24 cellular contexts compared by ENCODE assay signal in genomic region chr7:459584-460373, GRCh38. TPM values are rescaled to one million over a fixed set of nuclear protein-coding genes. Genes with fewer than 3 reads are reported as not detected.
A peak's percentile ranks its signal among the peaks of the same experiment; 100 is the strongest.
DNase-seq lines count a peak whose midpoint lies in the region; ATAC-seq and TF ChIP-seq lines count a peak whose summit lies in the region.
"Had no signal": no experiment of that assay in that cellular context is flagged by ENCODE, and none has a peak within 500 bp of the region (broad histone marks: within the 10 kb centered on the region; RNA-seq: fewer than 3 reads in every experiment).

No MANE protein-coding gene starts in this region.

- H4K20me1 ChIP-seq in mammary epithelial cell (ENCODE audit: insufficient read depth, low read length) (no peaks in the 10 kb centered on the region), H9 (ENCODE audit: control insufficient read depth, insufficient read depth, insufficient read length) (no peaks in the 10 kb centered on the region)

- H2BK15ac ChIP-seq in H9 (ENCODE audit: low read depth, low read length), result no peak overlapping the region

- H3K23me2 ChIP-seq in H9 (ENCODE audit: insufficient read length, low read depth, low read length, poor library complexity, severe bottlenecking), result no peaks in the 10 kb centered on the region

- H3K9me3 Mint-ChIP-seq in H9, result no peaks in the 10 kb centered on the region
- H3K9me3 Mint-ChIP-seq in stimulated activated naive B cell treated with anti-CD40 and anti-IgM and Interleukin-4, amounts not matched to agents 10 μg/mL and 1 μg/mL and 100 μg/mL, for 72 hours, result no peaks in the 10 kb centered on the region
- H3K9me3 Mint-ChIP-seq: activated B cell treated with CpG ODN at 0.5 μM for 24 hours; CD8-positive, alpha-beta T cell; IgD-negative memory B cell; mesothelial cell of epicardium; T-helper 2 cell treated with Interferon-gamma antibody and Interleukin-4, amounts not matched to agents 5 μg/mL and 100 μg/mL, for 36 hours had no signal

- H3K4me2 ChIP-seq in mammary epithelial cell (ENCODE audit: insufficient read depth, low read depth, low read length), result no peak overlapping the region
- H3K4me2 ChIP-seq in H9 (ENCODE audit: insufficient read depth, insufficient read length, low read length), result no peak overlapping the region

- H3K18ac ChIP-seq in H9 (ENCODE audit: insufficient read length, low read depth, low read length), result no peak overlapping the region

- H3K56ac ChIP-seq in H9 (ENCODE audit: insufficient read length, low read depth, low read length), result no peak overlapping the region

- WGBS in mammary epithelial cell (ENCODE audit: low coverage, missing lambda C conversion rate), result 73% methylated on average over 6 of the region's 6 CpGs
- WGBS in H9 (ENCODE audit: extremely low coverage, insufficient read length, low lambda C conversion rate), result no CpG with 5 or more reads among the region's 6 CpGs

- peaks cover 12 to 21% of the 10 kb centered on the region in 2 experiments for H3K4me1 Mint-ChIP-seq in H9
- H3K4me1 Mint-ChIP-seq in stimulated activated naive B cell treated with anti-CD40 and anti-IgM and Interleukin-4, amounts not matched to agents 10 μg/mL and 1 μg/mL and 100 μg/mL, for 72 hours, result peaks cover 3 to 5% of the 10 kb centered on the region in 2 donors
- H3K4me1 Mint-ChIP-seq: activated B cell treated with CpG ODN at 0.5 μM for 24 hours had no signal

- no peak for TF ChIP-seq RAD21 in Ishikawa (IDR thresholded peaks at IDR 0.05; ENCODE audit: low read depth)

- no peak overlapping the region for H3K4me3 ChIP-seq in mammary epithelial cell (replicated peaks in 1 of 3; ENCODE audit: insufficient read depth in 1 of 3, low read depth in 2 of 3, low read length in 3 of 3)
- no peak overlapping the region for H3K4me3 ChIP-seq in mucosa of descending colon
- H3K4me3 ChIP-seq in tibial artery, result peak overlapping the region in 1 of 2 donors; percentile 30
- H3K4me3 ChIP-seq: MG63, psoas muscle, skin epidermis, thoracic aorta had no signal

- DNase-seq in mammary epithelial cell, result no peak
- peak in 2 of 3 donors; percentile 16 to 17 for DNase-seq in mucosa of descending colon
- no peak for DNase-seq in tibial artery
- DNase-seq in H9, result no peak
- DNase-seq in stimulated activated naive B cell treated with anti-CD40 and anti-IgM and Interleukin-4, amounts not matched to agents 10 μg/mL and 1 μg/mL and 100 μg/mL, for 72 hours, result no peak
- DNase-seq: activated B cell treated with CpG ODN at 0.5 μM for 24 hours; activated CD4-positive, alpha-beta T cell treated with anti-CD3 and anti-CD28 coated beads, Interleukin-2, amount 50 U/mL, for 4 hours; activated effector memory CD4-positive, alpha-beta T cell treated with anti-CD3 and anti-CD28 coated beads, Interleukin-2, amount 50 U/mL, for 16 hours; AML-193; CD8-positive, alpha-beta T cell; DMS153; left colon; MG63; NCI-H1436; NCI-H2107; stimulated activated naive CD4-positive, alpha-beta T cell had no signal

- no TSS peak for BruUV-seq in mammary epithelial cell (replicated peaks; lab: Mats Ljungman, UMichigan)

- H2BK5ac ChIP-seq in H9 (ENCODE audit: insufficient read length, low read length), result no peak overlapping the region

- H2AFZ ChIP-seq in mammary epithelial cell (ENCODE audit: low read depth, low read length), result peak overlapping the region; percentile 74
- H2AFZ ChIP-seq in H9 (ENCODE audit: low read length), result no peak overlapping the region

- CTCF ChIA-PET in mammary epithelial cell (lab: Charles Lee; ENCODE audit: low non-redundant PET), result no interaction called here

- H2AK5ac ChIP-seq in H9 (ENCODE audit: insufficient read length, low read length), result no peak overlapping the region

- H3K27me3 ChIP-seq in mammary epithelial cell (ENCODE audit: insufficient read depth, low read length), result no peaks in the 10 kb centered on the region
- H3K27me3 ChIP-seq in tibial artery, result no peaks in the 10 kb centered on the region
- no peaks in the 10 kb centered on the region for H3K27me3 ChIP-seq in H9 (ENCODE audit: insufficient read depth, low read length)
- H3K27me3 ChIP-seq: MG63 had no signal

- intact Hi-C loops in mammary epithelial cell (cut with micrococcal nuclease), result loop anchor here (5.0 kb wide), 1 partner anchor 313 kb away; no protein-coding TSS in a partner anchor
- intact Hi-C loops in mucosa of descending colon (cut with DNase I, micrococcal nuclease), result no loop called here
- intact Hi-C loops in tibial artery (cut with DNase I; ENCODE audit: low total_unique reads), result no loop called here

- H3K36me3 ChIP-seq in mammary epithelial cell (ENCODE audit: insufficient read depth, low read length) (no peaks in the 10 kb centered on the region), mucosa of descending colon (ENCODE audit: low read depth) (no peaks in the 10 kb centered on the region), tibial artery (no peaks in the 10 kb centered on the region)
- H3K36me3 ChIP-seq: MG63, thoracic aorta had no signal

- no peak overlapping the region for H2BK120ac ChIP-seq in H9 (ENCODE audit: low read depth, low read length, poor library complexity, severe bottlenecking)

- H3K23ac ChIP-seq in H9 (ENCODE audit: insufficient read length, low read depth, low read length), result no peak overlapping the region

- H3T11ph ChIP-seq in H9 (ENCODE audit: low read length), result no peak overlapping the region

- dilution Hi-C loops in mammary epithelial cell (cut with HindIII; ENCODE audit: low sequenced_read_pairs), result no loop called here

- no peaks in the 10 kb centered on the region for H3K9me3 ChIP-seq in mammary epithelial cell (replicated peaks; ENCODE audit: insufficient read depth, low read length)
- H3K9me3 ChIP-seq in mucosa of descending colon, result no peaks in the 10 kb centered on the region
- no peaks in the 10 kb centered on the region for H3K9me3 ChIP-seq in tibial artery
- H3K9me3 ChIP-seq in H9 (ENCODE audit: control insufficient read depth, low read depth, low read length), result no peaks in the 10 kb centered on the region
- H3K9me3 ChIP-seq: MG63, psoas muscle, thoracic aorta had no signal

- H3K36me3 Mint-ChIP-seq in H9 (ENCODE audit: insufficient read depth in 1 of 3, low read depth in 3 of 3), result no peaks in the 10 kb centered on the region
- no peaks in the 10 kb centered on the region for H3K36me3 Mint-ChIP-seq in stimulated activated naive B cell treated with anti-CD40 and anti-IgM and Interleukin-4, amounts not matched to agents 10 μg/mL and 1 μg/mL and 100 μg/mL, for 72 hours
- H3K36me3 Mint-ChIP-seq: CD8-positive, alpha-beta T cell; IgD-negative memory B cell; mesothelial cell of epicardium had no signal

- H3K4me1 ChIP-seq in mammary epithelial cell (ENCODE audit: insufficient read depth, low read length), result peaks cover 22% of the 10 kb centered on the region
- H3K4me1 ChIP-seq in mucosa of descending colon (ENCODE audit: low read depth), result peaks cover 4% of the 10 kb centered on the region
- H3K4me1 ChIP-seq in tibial artery, result peaks cover 0 to 42% (median 30%) of the 10 kb centered on the region in 4 donors
- H3K4me1 ChIP-seq in H9 (ENCODE audit: insufficient read depth, low read length), result no peaks in the 10 kb centered on the region

- no peaks in the 10 kb centered on the region for H3K27me3 Mint-ChIP-seq in H9 (ENCODE audit: low read depth)
- H3K27me3 Mint-ChIP-seq in stimulated activated naive B cell treated with anti-CD40 and anti-IgM and Interleukin-4, amounts not matched to agents 10 μg/mL and 1 μg/mL and 100 μg/mL, for 72 hours, result peaks cover 12 to 18% of the 10 kb centered on the region in 2 donors
- H3K27me3 Mint-ChIP-seq: activated B cell treated with CpG ODN at 0.5 μM for 24 hours, IgD-negative memory B cell had no signal

- H4K5ac ChIP-seq in H9 (ENCODE audit: insufficient read length, low read depth, low read length), result no peak overlapping the region

- no peak overlapping the region for H2BK12ac ChIP-seq in H9 (ENCODE audit: insufficient read length, low read depth, low read length)

- in situ Hi-C loops in mammary epithelial cell (cut with MboI; ENCODE audit: low sequenced_read_pairs in 2 of 2), result no loop called here

- H3K4me3 Mint-ChIP-seq in H9, result no peak overlapping the region
- H3K4me3 Mint-ChIP-seq in stimulated activated naive B cell treated with anti-CD40 and anti-IgM and Interleukin-4, amounts not matched to agents 10 μg/mL and 1 μg/mL and 100 μg/mL, for 72 hours, result no peak overlapping the region
- H3K4me3 Mint-ChIP-seq: activated B cell treated with CpG ODN at 0.5 μM for 24 hours; CD8-positive, alpha-beta T cell; IgD-negative memory B cell; mesothelial cell of epicardium; T-helper 2 cell treated with Interferon-gamma antibody and Interleukin-4, amounts not matched to agents 5 μg/mL and 100 μg/mL, for 36 hours had no signal

- no peak overlapping the region for H4K91ac ChIP-seq in H9 (ENCODE audit: insufficient read length, low read depth, low read length)

- TF ChIP-seq CTCF in mammary epithelial cell (conservative IDR thresholded peaks at IDR 0.05 in 1 of 2, IDR thresholded peaks at IDR 0.05 in 1 of 2; ENCODE audit: extremely low read depth in 1 of 2, insufficient read depth in 1 of 2, low read depth in 1 of 2, low read length in 2 of 2) (no peak), mucosa of descending colon (IDR thresholded peaks at IDR 0.05) (no peak), tibial artery (IDR thresholded peaks at IDR 0.05) (no peak), H9 (conservative IDR thresholded peaks at IDR 0.05) (no peak)

- H3K9ac ChIP-seq in mammary epithelial cell (ENCODE audit: insufficient read depth, low read length), result no peak overlapping the region
- no peak overlapping the region for H3K9ac ChIP-seq in H9 (ENCODE audit: extremely low read depth, insufficient read length, low read length)

- no peak overlapping the region for H3K14ac ChIP-seq in H9 (ENCODE audit: insufficient read depth, low read length)

- H4K8ac ChIP-seq in H9 (replicated peaks; ENCODE audit: insufficient read length, low read depth, low read length), result no peak overlapping the region

- no peak for ATAC-seq in mucosa of descending colon
- ATAC-seq in stimulated activated naive B cell treated with anti-CD40 and anti-IgM and Interleukin-4, amounts not matched to agents 10 μg/mL and 1 μg/mL and 100 μg/mL, for 72 hours (replicated peaks), result no peak
- no peak for ATAC-seq in HG03095 (IDR thresholded peaks at IDR 0.05; ENCODE audit: unreplicated experiment)
- ATAC-seq: CD8-positive, alpha-beta T cell; left colon had no signal

- no peak overlapping the region for H3K4ac ChIP-seq in H9 (ENCODE audit: low read depth, low read length)

- H3K79me1 ChIP-seq in H9 (ENCODE audit: insufficient read depth, low read depth, low read length, poor library complexity, severe bottlenecking), result no peaks in the 10 kb centered on the region

- H3K27ac ChIP-seq in mammary epithelial cell (ENCODE audit: insufficient read depth, low read depth, low read length) (no peak overlapping the region), tibial artery (peak overlapping the region; percentile 60 to 65), H9 (ENCODE audit: insufficient read length, low read depth, low read length) (no peak overlapping the region)
- H3K27ac ChIP-seq: psoas muscle had no signal

- H2BK20ac ChIP-seq in H9 (ENCODE audit: low read depth, low read length, poor library complexity, severe bottlenecking), result no peak overlapping the region

- H3K27ac Mint-ChIP-seq in H9, result no peak overlapping the region
- H3K27ac Mint-ChIP-seq in stimulated activated naive B cell treated with anti-CD40 and anti-IgM and Interleukin-4, amounts not matched to agents 10 μg/mL and 1 μg/mL and 100 μg/mL, for 72 hours, result no peak overlapping the region
- H3K27ac Mint-ChIP-seq: activated B cell treated with CpG ODN at 0.5 μM for 24 hours; CD8-positive, alpha-beta T cell; IgD-negative memory B cell; T-helper 2 cell treated with Interferon-gamma antibody and Interleukin-4, amounts not matched to agents 5 μg/mL and 100 μg/mL, for 36 hours had no signal

- no peak for TF ChIP-seq EP300 in Ishikawa (IDR thresholded peaks at IDR 0.05; ENCODE audit: borderline replicate concordance)

- H3K79me2 ChIP-seq in mammary epithelial cell (ENCODE audit: insufficient read depth, low read length), result no peaks in the 10 kb centered on the region
- H3K79me2 ChIP-seq in H9 (ENCODE audit: insufficient read depth, low read length), result no peaks in the 10 kb centered on the region

RNA-seq across cellular contexts. Expression of gene PDGFA, which starts 59.9 kb away (rescaled TPM):
- total RNA-seq in mammary epithelial cell (100 to 1,000 TPM in 1 of 2 donors, 10 to 100 TPM in 1; 60.5 to 167 TPM), mucosa of descending colon (10 to 100 TPM; 52.7 to 63.0 (median 57.5) TPM), H9 (2021) (34.3 and 35.8 TPM in 2 replicates)
- 29.2 TPM for polyA plus RNA-seq in mammary epithelial cell
- 93.4 TPM for polyA minus RNA-seq in mammary epithelial cell
- polyA plus RNA-seq: IgD-negative memory B cell had no signal

Comparison
In these comparisons a context has a peak if more than half of its experiments do, and no peak if none do; other contexts are left out.
1. DNase-seq: peak in mucosa of descending colon (2 of 3); none in mammary epithelial cell (single experiment), tibial artery (0 of 2), H9 (single experiment) and stimulated activated naive B cell treated with anti-CD40 and anti-IgM and Interleukin-4, amounts not matched to agents 10 μg/mL and 1 μg/mL and 100 μg/mL, for 72 hours (single experiment).
2. H3K27ac ChIP-seq: peak in tibial artery (2 of 2); none in mammary epithelial cell (single experiment) and H9 (single experiment).